15 cellular contexts compared by ENCODE assay signal in the genomic region with DNA sequence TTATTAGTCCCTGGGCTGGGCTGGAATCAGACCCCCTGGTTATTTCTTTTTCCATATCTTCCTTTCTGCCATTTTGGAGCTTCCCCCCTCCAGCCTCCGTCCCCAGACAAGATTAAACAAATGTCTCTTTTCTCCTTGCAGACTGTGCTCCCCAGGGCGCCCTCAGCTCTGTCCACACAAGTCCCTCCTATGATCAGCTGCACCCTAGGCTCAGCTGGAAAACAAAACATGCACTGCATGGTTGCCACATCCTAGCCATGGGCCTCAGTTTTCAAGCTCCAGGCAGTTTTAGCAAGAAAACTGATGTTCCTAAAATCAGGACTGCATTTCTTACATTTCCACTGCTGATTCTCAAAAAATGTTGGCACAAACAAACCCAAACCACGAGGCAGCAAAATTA. TPM values are rescaled to one million over a fixed set of nuclear protein-coding genes. Genes with fewer than 3 reads are reported as not detected.
DNase-seq lines count a peak whose midpoint lies in the region; ATAC-seq and TF ChIP-seq lines count a peak whose summit lies in the region.
"Had no signal": no experiment of that assay in that cellular context is flagged by ENCODE, and none has a peak within 500 bp of the region (broad histone marks: within the 10 kb centered on the region; RNA-seq: fewer than 3 reads in every experiment).

No MANE protein-coding gene starts in this region.

- H2AFZ ChIP-seq in neural progenitor cell (replicated peaks) = peak overlapping the region; percentile 71
- H2AFZ ChIP-seq in PC-9 = no peak overlapping the region

- POLR2A ChIA-PET in PC-9 (lab: Charles Lee; ENCODE audit: unreplicated experiment) = no interaction called here

- peaks cover 28% of the 10 kb centered on the region for H3K4me1 Mint-ChIP-seq in neural progenitor cell
- H3K4me1 Mint-ChIP-seq: CD8-positive, alpha-beta memory T cell had no signal

- peak; percentile 1 for DNase-seq in NCI-H345 (lab: John Stamatoyannopoulos, UW)
- DNase-seq in NCI-H345 treated with DMSO at 0.1 percent for 48 hours (lab: John Stamatoyannopoulos, UW; ENCODE audit: unreplicated experiment) = no peak
- peak; percentile 82 for DNase-seq in NCI-H69 (lab: John Stamatoyannopoulos, UW)
- peak; percentile 27 for DNase-seq in choroid plexus epithelial cell (ENCODE audit: low read depth)
- no peak for DNase-seq in neural progenitor cell (ENCODE audit: low spot score)
- no peak for DNase-seq in stimulated activated CD4-positive, alpha-beta T cell treated with anti-CD3 and anti-CD28 coated beads, Interleukin-2, amount 100 ng/mL, for 48 hours
- DNase-seq in PC-9 = no peak
- DNase-seq: CD8-positive, alpha-beta memory T cell; DMS 273 treated with DMSO at 0.1 percent for 48 hours; HCEC 1CT had no signal

- CTCF ChIA-PET in PC-9 (lab: Charles Lee) = interaction anchor here (0.6 kb wide), 1 partner anchor 108 kb away, joined by 3 read pairs; no protein-coding TSS in a partner anchor

- intact Hi-C loops in PC-9 (cut with micrococcal nuclease; ENCODE audit: unreplicated experiment) = no loop called here

- no peaks in the 10 kb centered on the region for H3K9me2 ChIP-seq in PC-9 (ENCODE audit: insufficient read depth)

- peak overlapping the region; percentile 72 for H3K27ac Mint-ChIP-seq in neural progenitor cell
- H3K27ac Mint-ChIP-seq: CD8-positive, alpha-beta memory T cell had no signal

- H3K9me3 ChIP-seq in neural progenitor cell (ENCODE audit: low read depth) (no peaks in the 10 kb centered on the region), PC-9 (ENCODE audit: insufficient read depth, low read depth) (no peaks in the 10 kb centered on the region)

- H3K36me3 ChIP-seq in neural progenitor cell (no peaks in the 10 kb centered on the region), PC-9 (ENCODE audit: low read depth) (no peaks in the 10 kb centered on the region)

- no peaks in the 10 kb centered on the region for H4K20me1 ChIP-seq in neural progenitor cell (ENCODE audit: low read depth)
- no peaks in the 10 kb centered on the region for H4K20me1 ChIP-seq in PC-9 (ENCODE audit: insufficient read depth)

- H3K79me2 ChIP-seq in neural progenitor cell (ENCODE audit: low read depth) (no peaks in the 10 kb centered on the region), PC-9 (ENCODE audit: low read depth) (no peaks in the 10 kb centered on the region)

- no peaks in the 10 kb centered on the region for H3K36me3 Mint-ChIP-seq in neural progenitor cell
- H3K36me3 Mint-ChIP-seq: CD14-positive monocyte; CD8-positive, alpha-beta memory T cell had no signal

- H3K4me2 ChIP-seq in neural progenitor cell (no peak overlapping the region), PC-9 (no peak overlapping the region)

- peaks cover 35% of the 10 kb centered on the region for H3F3A ChIP-seq in neural progenitor cell (ENCODE audit: low read depth)
- H3F3A ChIP-seq in PC-9 (ENCODE audit: insufficient read depth, low read depth) = no peaks in the 10 kb centered on the region

- H3K4me3 ChIP-seq in choroid plexus epithelial cell (ENCODE audit: low read depth, low read length) (no peak overlapping the region), neural progenitor cell (no peak overlapping the region), PC-9 (no peak overlapping the region)
- H3K4me3 ChIP-seq: GM12878 had no signal

- H3K27ac ChIP-seq in neural progenitor cell (no peak overlapping the region), PC-9 (no peak overlapping the region)
- H3K27ac ChIP-seq: 22Rv1, HL-60 had no signal

- H3K27me3 Mint-ChIP-seq in neural progenitor cell (ENCODE audit: insufficient read depth, low read depth) = peaks cover 7% of the 10 kb centered on the region

- ATAC-seq in GM21390 (IDR thresholded peaks at IDR 0.05; ENCODE audit: unreplicated experiment) = no peak
- ATAC-seq: GM12878 had no signal

- no peak overlapping the region for H3K4me3 Mint-ChIP-seq in neural progenitor cell
- H3K4me3 Mint-ChIP-seq: CD8-positive, alpha-beta memory T cell had no signal

- H3K9me3 Mint-ChIP-seq in neural progenitor cell = no peaks in the 10 kb centered on the region
- H3K9me3 Mint-ChIP-seq: CD8-positive, alpha-beta memory T cell had no signal

- no peak overlapping the region for H3K9ac ChIP-seq in neural progenitor cell

- no TSS peak for BruUV-seq in PC-9 (replicated peaks; lab: Mats Ljungman, UMichigan)

- H3K4me1 ChIP-seq in neural progenitor cell (peaks cover 17% of the 10 kb centered on the region), PC-9 (replicated peaks; ENCODE audit: insufficient read depth) (no peaks in the 10 kb centered on the region)

- H3K27me3 ChIP-seq in neural progenitor cell = no peaks in the 10 kb centered on the region
- peaks cover 19% of the 10 kb centered on the region for H3K27me3 ChIP-seq in PC-9 (ENCODE audit: insufficient read depth, low read depth)

- TF ChIP-seq CTCF in choroid plexus epithelial cell (conservative IDR thresholded peaks at IDR 0.05; ENCODE audit: low read depth, low read length) = no peak
- TF ChIP-seq CTCF in neural progenitor cell (IDR thresholded peaks at IDR 0.05) = no peak
- no peak for TF ChIP-seq CTCF in PC-9 (conservative IDR thresholded peaks at IDR 0.05)

RNA-seq across cellular contexts. Expression of a gene that starts 23.5 kb away (rescaled TPM):
- total RNA-seq in neural progenitor cell (ENCODE audit: low replicate concordance) (0.37 and 0.92 TPM in 2 replicates), PC-9 (2021) (0.41 TPM in 1 of 2 replicates, not detected in the other)

Comparison
In these comparisons a context has a peak if more than half of its experiments do, and no peak if none do; other contexts are left out.
1. DNase-seq: peak in NCI-H345 (single experiment), NCI-H69 (single experiment) and choroid plexus epithelial cell (single experiment); none in NCI-H345 treated with DMSO at 0.1 percent for 48 hours (single experiment), neural progenitor cell (single experiment), stimulated activated CD4-positive, alpha-beta T cell treated with anti-CD3 and anti-CD28 coated beads, Interleukin-2, amount 100 ng/mL, for 48 hours (0 of 2) and PC-9 (0 of 2).